In genomic region chr1:58783993-58784757, GRCh38 we compare ENCODE assay signal across 8 cellular contexts. TPM values are rescaled to one million over a fixed set of nuclear protein-coding genes. Genes with fewer than 3 reads are reported as not detected.
DNase-seq lines count a peak whose midpoint lies in the region; ATAC-seq and TF ChIP-seq lines count a peak whose summit lies in the region.

TSS of gene JUN (minus strand) at chr1:58784047. CDS start at chr1:58783070, 977 bp downstream.

- H3K9me3 Mint-ChIP-seq in activated T-helper 17 cell treated with anti-CD3 and anti-CD28 coated beads, Interleukin-2, amount 50 U/mL, for 72 hours, result peaks cover 5% of the 10 kb centered on the region
- H3K9me3 Mint-ChIP-seq in naive B cell, result peaks cover 0 to 21% (median 5%) of the 10 kb centered on the region in 7 donors
- peaks cover 6% of the 10 kb centered on the region for H3K9me3 Mint-ChIP-seq in stimulated activated memory B cell treated with anti-CD40 and anti-IgM and Interleukin-4, amounts not matched to agents 10 μg/mL and 1 μg/mL and 100 μg/mL, for 72 hours

- peaks cover 32% of the 10 kb centered on the region for H3K27me3 ChIP-seq in DOHH2 (ENCODE audit: control insufficient read depth, low read length)

- 0 out of 2 replicates have a peak, but pooled peaks cover 2% of the 10 kb centered on the region for H3K9me3 ChIP-seq in DOHH2 (ENCODE audit: control insufficient read depth, insufficient read depth, low read length)

- peak within 1 kb of the TSS; percentile 98 for H3K4me2 ChIP-seq in DOHH2 (ENCODE audit: low read length)

- peaks cover 16% of the 10 kb centered on the region for H3K4me1 Mint-ChIP-seq in activated T-helper 17 cell treated with anti-CD3 and anti-CD28 coated beads, Interleukin-2, amount 50 U/mL, for 72 hours
- peaks cover 22 to 41% (median 24%) of the 10 kb centered on the region in 3 donors for H3K4me1 Mint-ChIP-seq in naive B cell
- H3K4me1 Mint-ChIP-seq in stimulated activated memory B cell treated with anti-CD40 and anti-IgM and Interleukin-4, amounts not matched to agents 10 μg/mL and 1 μg/mL and 100 μg/mL, for 72 hours, result peaks cover 31% of the 10 kb centered on the region

- H3K4me3 Mint-ChIP-seq in activated T-helper 17 cell treated with anti-CD3 and anti-CD28 coated beads, Interleukin-2, amount 50 U/mL, for 72 hours, result peak within 1 kb of the TSS; percentile 95
- H3K4me3 Mint-ChIP-seq in naive B cell, result peak within 1 kb of the TSS; percentile 89 to 99 (median 94)
- peak within 1 kb of the TSS; percentile 98 for H3K4me3 Mint-ChIP-seq in stimulated activated memory B cell treated with anti-CD40 and anti-IgM and Interleukin-4, amounts not matched to agents 10 μg/mL and 1 μg/mL and 100 μg/mL, for 72 hours

- peaks cover 9% of the 10 kb centered on the region; the same call in 1 of the 2 replicates for H4K20me1 ChIP-seq in DOHH2 (ENCODE audit: control insufficient read depth, insufficient read depth, low read depth, low read length)

- peak; percentile 86 for ATAC-seq in activated T-helper 17 cell treated with anti-CD3 and anti-CD28 coated beads, Interleukin-2, amount 50 U/mL, for 72 hours (replicated peaks)
- peak; percentile 63 to 67 for ATAC-seq in naive B cell (ENCODE audit: low read depth in 2 of 2)
- ATAC-seq in stimulated activated memory B cell treated with anti-CD40 and anti-IgM and Interleukin-4, amounts not matched to agents 10 μg/mL and 1 μg/mL and 100 μg/mL, for 72 hours, result peak; percentile 91

- H3K9me2 ChIP-seq in DOHH2 (replicated peaks; ENCODE audit: control insufficient read depth, low read length), result no peaks in the 10 kb centered on the region

- H3K79me2 ChIP-seq in DOHH2 (ENCODE audit: control insufficient read depth, low read length), result peaks cover 5% of the 10 kb centered on the region; the same call in 1 of the 2 replicates

- DNase-seq in GOT3 (lab: John Stamatoyannopoulos, UW) (peak; percentile 95), LNCaP clone FGC (ENCODE audit: low read depth) (peak; percentile 99), RWPE1 (ENCODE audit: low spot score) (peak; percentile 100), fibroblast of gingiva (ENCODE audit: low read depth) (peak; percentile 100), naive B cell (peak; percentile 99)

- CTCF ChIA-PET in RWPE1 (lab: Yijun Ruan, JAX), result interaction anchor here (0.8 kb wide), 1 partner anchor 149 kb away, joined by 3 read pairs; no protein-coding TSS in a partner anchor

- H3K27me3 Mint-ChIP-seq in activated T-helper 17 cell treated with anti-CD3 and anti-CD28 coated beads, Interleukin-2, amount 50 U/mL, for 72 hours, result no peaks in the 10 kb centered on the region
- peaks cover 0 to 4% (median 0%) of the 10 kb centered on the region in 3 donors for H3K27me3 Mint-ChIP-seq in naive B cell
- H3K27me3 Mint-ChIP-seq in stimulated activated memory B cell treated with anti-CD40 and anti-IgM and Interleukin-4, amounts not matched to agents 10 μg/mL and 1 μg/mL and 100 μg/mL, for 72 hours, result no peaks in the 10 kb centered on the region

- no peak for TF ChIP-seq CTCF in DOHH2 (IDR thresholded peaks at IDR 0.05; ENCODE audit: low read depth, low read length, poor library complexity, severe bottlenecking)
- TF ChIP-seq CTCF in LNCaP clone FGC (IDR thresholded peaks at IDR 0.05; ENCODE audit: control insufficient read depth, extremely low read depth, insufficient read depth), result no peak
- no peak for TF ChIP-seq CTCF in RWPE1 (conservative IDR thresholded peaks at IDR 0.05; ENCODE audit: low read depth)

- POLR2A ChIA-PET in RWPE1 (lab: Yijun Ruan, JAX; ENCODE audit: low non-redundant PET), result interaction anchor here (0.6 to 1.4 kb wide), 9 partner anchors 28 to 565 kb away, joined by 3 to 5 read pairs (median 4); no protein-coding TSS in a partner anchor

- H3K36me3 ChIP-seq in DOHH2 (ENCODE audit: control insufficient read depth, low read length), result no peaks in the 10 kb centered on the region

- H3K27ac ChIP-seq in DOHH2 (ENCODE audit: low read depth, low read length) (peak within 1 kb of the TSS; percentile 79), RWPE1 (peak within 1 kb of the TSS; percentile 95)

- peaks cover 26% of the 10 kb centered on the region for H3K4me1 ChIP-seq in DOHH2 (ENCODE audit: control insufficient read depth, low read length)

- peak within 1 kb of the TSS; percentile 83 for H3K4me3 ChIP-seq in DOHH2 (ENCODE audit: low read length)
- peak within 1 kb of the TSS; percentile 92 for H3K4me3 ChIP-seq in LNCaP clone FGC (ENCODE audit: low read depth, low read length)

- H3K27ac Mint-ChIP-seq in activated T-helper 17 cell treated with anti-CD3 and anti-CD28 coated beads, Interleukin-2, amount 50 U/mL, for 72 hours, result peak within 1 kb of the TSS; percentile 98
- peak within 1 kb of the TSS; percentile 98 to 100 (median 100) for H3K27ac Mint-ChIP-seq in naive B cell
- H3K27ac Mint-ChIP-seq in stimulated activated memory B cell treated with anti-CD40 and anti-IgM and Interleukin-4, amounts not matched to agents 10 μg/mL and 1 μg/mL and 100 μg/mL, for 72 hours, result peak within 1 kb of the TSS; percentile 94

- peaks cover 8% of the 10 kb centered on the region for H3F3A ChIP-seq in DOHH2 (ENCODE audit: control insufficient read depth, insufficient read depth)

- H3K36me3 Mint-ChIP-seq in activated T-helper 17 cell treated with anti-CD3 and anti-CD28 coated beads, Interleukin-2, amount 50 U/mL, for 72 hours (ENCODE audit: low read depth), result peaks cover 30% of the 10 kb centered on the region
- H3K36me3 Mint-ChIP-seq in naive B cell, result peaks cover 19 to 21% of the 10 kb centered on the region in 2 donors
- H3K36me3 Mint-ChIP-seq in stimulated activated memory B cell treated with anti-CD40 and anti-IgM and Interleukin-4, amounts not matched to agents 10 μg/mL and 1 μg/mL and 100 μg/mL, for 72 hours, result peaks cover 36% of the 10 kb centered on the region

RNA-seq across cellular contexts. Expression of gene JUN, which starts in this region (rescaled TPM):
- total RNA-seq in activated T-helper 17 cell treated with anti-CD3 and anti-CD28 coated beads, Interleukin-2, amount 50 U/mL, for 72 hours, result 10 to 100 TPM; 53.4 to 62.2 TPM
- polyA plus RNA-seq in naive B cell (ENCODE audit: low read depth in 6 of 6), result 100 to 1,000 TPM in 5 of 6 donors, 10 to 100 TPM in 1; 65.0 to 352 (median 221) TPM

Comparison
In these comparisons a context has a peak if more than half of its experiments do, and no peak if none do; other contexts are left out.
1. Peak in every context shown above with its lines: DNase-seq, ATAC-seq, H3K4me3 ChIP-seq and H3K27ac ChIP-seq.